Comparison of ENCODE assay signal across 23 cellular contexts in the genomic region with DNA sequence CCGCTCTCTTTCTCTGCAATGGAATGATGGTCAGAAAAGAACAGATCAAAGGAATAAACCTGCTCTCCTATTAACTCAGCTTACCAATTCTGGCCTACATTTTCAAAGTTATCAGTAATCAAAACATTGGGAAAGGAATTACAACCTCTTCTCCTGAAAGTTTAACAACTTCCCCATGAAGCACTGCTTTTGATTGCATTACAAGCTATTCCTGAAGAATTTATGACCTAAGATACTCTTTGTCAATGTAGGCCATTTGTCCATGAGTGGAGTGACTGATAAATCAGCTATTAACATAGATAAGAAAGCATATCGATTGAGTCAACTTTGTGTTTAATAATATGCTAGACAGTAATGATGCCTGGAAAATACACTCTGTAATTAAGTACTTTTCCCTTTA.
"Had no signal": no experiment of that assay in that cellular context is flagged by ENCODE, and none has a peak within 500 bp of the region (broad histone marks: within the 10 kb centered on the region; RNA-seq: fewer than 3 reads in every experiment).

No MANE protein-coding gene starts in this region.

- H3K27me3 ChIP-seq: adrenal gland, MG63, SJSA1 had no signal

- H3K4me1 ChIP-seq: adrenal gland, SJSA1 had no signal

- H3K27ac ChIP-seq: adrenal gland, SJSA1 had no signal

- ATAC-seq: activated CD8-positive, alpha-beta T cell treated with anti-CD3 and anti-CD28 coated beads, Interleukin-2, amount 10 ng/mL, durations not matched to agents 7 days and 5 days; PC-3; T-helper 17 cell had no signal

- H3K9me3 ChIP-seq: adrenal gland, MG63, SJSA1 had no signal

- H3K36me3 ChIP-seq: adrenal gland, MG63, SJSA1 had no signal

- DNase-seq: activated CD4-positive, alpha-beta T cell treated with anti-CD3 and anti-CD28 coated beads for 48 hours; activated CD4-positive, alpha-beta T cell treated with anti-CD3 and anti-CD28 coated beads, Interleukin-2, amount 50 U/mL, for 4 hours; activated CD4-positive, CD25-positive, alpha-beta regulatory T cell treated with anti-CD3 and anti-CD28 coated beads, Interleukin-2, amount 50 U/mL, for 72 hours; activated CD8-positive, alpha-beta memory T cell treated with anti-CD3 and anti-CD28 coated beads, Interleukin-2, amount 50 U/mL, for 48 hours; activated CD8-positive, alpha-beta T cell treated with anti-CD3 and anti-CD28 coated beads, Interleukin-2, amount 10 ng/mL, durations not matched to agents 7 days and 5 days; activated naive CD4-positive, alpha-beta T cell treated with anti-CD3 and anti-CD28 coated beads, Interleukin-2, amount 50 U/mL, for 16 hours; activated naive CD8-positive, alpha-beta T cell treated with anti-CD3 and anti-CD28 coated beads, Interleukin-2, amount 10 ng/mL, durations not matched to agents 7 days and 5 days; activated T-cell treated with anti-CD3 and anti-CD28 coated beads, Interleukin-2, amount 50 U/mL, for 1 hour; adrenal gland; anterior cingulate cortex; caudate nucleus; MG63; MV-4-11; NCI-H1092 treated with DMSO at 0.1 percent for 48 hours; NCI-H1417 treated with DMSO at 0.1 percent for 48 hours; NCI-H187; NCI-H2081; NCI-H524; PC-3; SHP77; T-helper 17 cell; T-helper 9 cell had no signal

- H3K4me3 ChIP-seq: adrenal gland, MG63, SJSA1 had no signal
